Comparison of ENCODE assay signal across 1 cellular context in genomic region chr21:45224189-45224938, GRCh38.
TF ChIP-seq lines count a peak whose summit lies in the region.

No MANE protein-coding gene starts in this region.

TF ChIP-seq in GM23338, 12 proteins besides CTCF, POLR2A, EP300 and RAD21 (continued from another document):
- TF ChIP-seq, protein P1, sequence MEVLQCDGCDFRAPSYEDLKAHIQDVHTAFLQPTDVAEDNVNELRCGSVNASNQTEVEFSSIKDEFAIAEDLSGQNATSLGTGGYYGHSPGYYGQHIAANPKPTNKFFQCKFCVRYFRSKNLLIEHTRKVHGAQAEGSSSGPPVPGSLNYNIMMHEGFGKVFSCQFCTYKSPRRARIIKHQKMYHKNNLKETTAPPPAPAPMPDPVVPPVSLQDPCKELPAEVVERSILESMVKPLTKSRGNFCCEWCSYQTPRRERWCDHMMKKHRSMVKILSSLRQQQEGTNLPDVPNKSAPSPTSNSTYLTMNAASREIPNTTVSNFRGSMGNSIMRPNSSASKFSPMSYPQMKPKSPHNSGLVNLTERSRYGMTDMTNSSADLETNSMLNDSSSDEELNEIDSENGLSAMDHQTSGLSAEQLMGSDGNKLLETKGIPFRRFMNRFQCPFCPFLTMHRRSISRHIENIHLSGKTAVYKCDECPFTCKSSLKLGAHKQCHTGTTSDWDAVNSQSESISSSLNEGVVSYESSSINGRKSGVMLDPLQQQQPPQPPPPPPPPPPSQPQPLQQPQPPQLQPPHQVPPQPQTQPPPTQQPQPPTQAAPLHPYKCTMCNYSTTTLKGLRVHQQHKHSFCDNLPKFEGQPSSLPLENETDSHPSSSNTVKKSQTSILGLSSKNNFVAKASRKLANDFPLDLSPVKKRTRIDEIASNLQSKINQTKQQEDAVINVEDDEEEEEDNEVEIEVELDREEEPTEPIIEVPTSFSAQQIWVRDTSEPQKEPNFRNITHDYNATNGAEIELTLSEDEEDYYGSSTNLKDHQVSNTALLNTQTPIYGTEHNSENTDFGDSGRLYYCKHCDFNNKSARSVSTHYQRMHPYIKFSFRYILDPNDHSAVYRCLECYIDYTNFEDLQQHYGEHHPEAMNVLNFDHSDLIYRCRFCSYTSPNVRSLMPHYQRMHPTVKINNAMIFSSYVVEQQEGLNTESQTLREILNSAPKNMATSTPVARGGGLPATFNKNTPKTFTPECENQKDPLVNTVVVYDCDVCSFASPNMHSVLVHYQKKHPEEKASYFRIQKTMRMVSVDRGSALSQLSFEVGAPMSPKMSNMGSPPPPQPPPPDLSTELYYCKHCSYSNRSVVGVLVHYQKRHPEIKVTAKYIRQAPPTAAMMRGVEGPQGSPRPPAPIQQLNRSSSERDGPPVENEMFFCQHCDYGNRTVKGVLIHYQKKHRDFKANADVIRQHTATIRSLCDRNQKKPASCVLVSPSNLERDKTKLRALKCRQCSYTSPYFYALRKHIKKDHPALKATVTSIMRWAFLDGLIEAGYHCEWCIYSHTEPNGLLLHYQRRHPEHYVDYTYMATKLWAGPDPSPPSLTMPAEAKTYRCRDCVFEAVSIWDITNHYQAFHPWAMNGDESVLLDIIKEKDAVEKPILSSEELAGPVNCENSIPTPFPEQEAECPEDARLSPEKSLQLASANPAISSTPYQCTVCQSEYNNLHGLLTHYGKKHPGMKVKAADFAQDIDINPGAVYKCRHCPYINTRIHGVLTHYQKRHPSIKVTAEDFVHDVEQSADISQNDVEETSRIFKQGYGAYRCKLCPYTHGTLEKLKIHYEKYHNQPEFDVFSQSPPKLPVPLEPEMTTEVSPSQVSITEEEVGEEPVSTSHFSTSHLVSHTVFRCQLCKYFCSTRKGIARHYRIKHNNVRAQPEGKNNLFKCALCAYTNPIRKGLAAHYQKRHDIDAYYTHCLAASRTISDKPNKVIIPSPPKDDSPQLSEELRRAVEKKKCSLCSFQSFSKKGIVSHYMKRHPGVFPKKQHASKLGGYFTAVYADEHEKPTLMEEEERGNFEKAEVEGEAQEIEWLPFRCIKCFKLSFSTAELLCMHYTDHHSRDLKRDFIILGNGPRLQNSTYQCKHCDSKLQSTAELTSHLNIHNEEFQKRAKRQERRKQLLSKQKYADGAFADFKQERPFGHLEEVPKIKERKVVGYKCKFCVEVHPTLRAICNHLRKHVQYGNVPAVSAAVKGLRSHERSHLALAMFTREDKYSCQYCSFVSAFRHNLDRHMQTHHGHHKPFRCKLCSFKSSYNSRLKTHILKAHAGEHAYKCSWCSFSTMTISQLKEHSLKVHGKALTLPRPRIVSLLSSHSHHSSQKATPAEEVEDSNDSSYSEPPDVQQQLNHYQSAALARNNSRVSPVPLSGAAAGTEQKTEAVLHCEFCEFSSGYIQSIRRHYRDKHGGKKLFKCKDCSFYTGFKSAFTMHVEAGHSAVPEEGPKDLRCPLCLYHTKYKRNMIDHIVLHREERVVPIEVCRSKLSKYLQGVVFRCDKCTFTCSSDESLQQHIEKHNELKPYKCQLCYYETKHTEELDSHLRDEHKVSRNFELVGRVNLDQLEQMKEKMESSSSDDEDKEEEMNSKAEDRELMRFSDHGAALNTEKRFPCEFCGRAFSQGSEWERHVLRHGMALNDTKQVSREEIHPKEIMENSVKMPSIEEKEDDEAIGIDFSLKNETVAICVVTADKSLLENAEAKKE (CRISPR knock-in tag; IDR thresholded peaks at IDR 0.05), result no peak
- TF ChIP-seq STAT1 (IDR thresholded peaks at IDR 0.05; ENCODE audit: unreplicated experiment) (no peak), EZH2 (IDR thresholded peaks at IDR 0.05; ENCODE audit: low read depth, unreplicated experiment) (no peak), CREB1 (CRISPR knock-in tag; IDR thresholded peaks at IDR 0.05; ENCODE audit: low read depth) (no peak)
